Comparison of ENCODE assay signal across 8 cellular contexts in genomic region chr16:2056077-2056476, GRCh38. TPM values are rescaled to one million over a fixed set of nuclear protein-coding genes. Genes with fewer than 3 reads are reported as not detected.
DNase-seq lines count a peak whose midpoint lies in the region; TF ChIP-seq lines count a peak whose summit lies in the region.
"Had no signal": no experiment of that assay in that cellular context is flagged by ENCODE, and none has a peak within 500 bp of the region (broad histone marks: within the 10 kb centered on the region; RNA-seq: fewer than 3 reads in every experiment).

No MANE protein-coding gene starts in this region.

- intact Hi-C loops in uterus (cut with DNase I; ENCODE audit: low total_unique reads), result no loop called here

- H3K27ac ChIP-seq in angular gyrus (ENCODE audit: low read depth, low read length) (peak overlapping the region; percentile 64), uterus (no peak overlapping the region)

- H3K27me3 ChIP-seq in uterus, result no peaks in the 10 kb centered on the region

- H3K4me3 ChIP-seq in GM12865 (ENCODE audit: low read depth, low read length), result no peak overlapping the region
- H3K4me3 ChIP-seq in uterus, result no peak overlapping the region

- no peaks in the 10 kb centered on the region for H3K4me1 ChIP-seq in uterus

- no peaks in the 10 kb centered on the region for H3K36me3 ChIP-seq in uterus

- no peaks in the 10 kb centered on the region for H3K9me3 ChIP-seq in uterus

- TF ChIP-seq POLR2A in uterus (IDR thresholded peaks at IDR 0.05), result no peak

- TF ChIP-seq CTCF in GM12865 (IDR thresholded peaks at IDR 0.05; ENCODE audit: insufficient read depth, low read depth, low read length, missing control alignments) (no peak), uterus (IDR thresholded peaks at IDR 0.05) (peak in 2 of 4 experiments; percentile 24 to 28)

- DNase-seq in GM12865 (ENCODE audit: low read depth) (peak; percentile 16), medulla oblongata (ENCODE audit: extremely low spot score) (peak; percentile 17), T-helper 2 cell (no peak), uterus (no peak)
- no peak for DNase-seq in stimulated activated naive CD4-positive, alpha-beta T cell treated with Interleukin-2 at 50 U/mL for 16 hours (lab: John Stamatoyannopoulos, UW)
- DNase-seq: GDM1, NCI-H2171 treated with DMSO at 0.1 percent for 48 hours had no signal

RNA-seq across cellular contexts. Expression of gene TSC2, which starts 8.3 kb away (rescaled TPM):
- total RNA-seq in uterus, result 100 to 1,000 TPM in 2 of 4 donors, 10 to 100 TPM in 2; 53.8 to 347 (median 131) TPM

RNA-seq across cellular contexts. Expression of gene NTHL1, which starts 8.4 kb away (rescaled TPM):
- 10 to 100 TPM; 18.8 to 58.4 (median 27.6) TPM for total RNA-seq in uterus

RNA-seq across cellular contexts. Expression of gene NHERF2, which starts 29.4 kb away (rescaled TPM):
- 10 to 100 TPM; 10.3 to 97.1 (median 33.1) TPM for total RNA-seq in uterus

RNA-seq across cellular contexts. Expression of gene NPW, which starts 36.5 kb away (rescaled TPM):
- 1 to 10 TPM in 1 of 4 donors, not detected in 3; 1.5 TPM for total RNA-seq in uterus

RNA-seq across cellular contexts. Expression of gene ZNF598, which starts 46.5 kb away (rescaled TPM):
- total RNA-seq in uterus, result 10 to 100 TPM; 16.9 to 50.0 (median 34.6) TPM

Comparison
In these comparisons a context has a peak if more than half of its experiments do, and no peak if none do; other contexts are left out.
1. DNase-seq: peak in GM12865 (single experiment) and medulla oblongata (single experiment); none in stimulated activated naive CD4-positive, alpha-beta T cell treated with Interleukin-2 at 50 U/mL for 16 hours (single experiment), T-helper 2 cell (0 of 5) and uterus (0 of 2).